Comparison of ENCODE assay signal across 1 cellular context in the genomic region with DNA sequence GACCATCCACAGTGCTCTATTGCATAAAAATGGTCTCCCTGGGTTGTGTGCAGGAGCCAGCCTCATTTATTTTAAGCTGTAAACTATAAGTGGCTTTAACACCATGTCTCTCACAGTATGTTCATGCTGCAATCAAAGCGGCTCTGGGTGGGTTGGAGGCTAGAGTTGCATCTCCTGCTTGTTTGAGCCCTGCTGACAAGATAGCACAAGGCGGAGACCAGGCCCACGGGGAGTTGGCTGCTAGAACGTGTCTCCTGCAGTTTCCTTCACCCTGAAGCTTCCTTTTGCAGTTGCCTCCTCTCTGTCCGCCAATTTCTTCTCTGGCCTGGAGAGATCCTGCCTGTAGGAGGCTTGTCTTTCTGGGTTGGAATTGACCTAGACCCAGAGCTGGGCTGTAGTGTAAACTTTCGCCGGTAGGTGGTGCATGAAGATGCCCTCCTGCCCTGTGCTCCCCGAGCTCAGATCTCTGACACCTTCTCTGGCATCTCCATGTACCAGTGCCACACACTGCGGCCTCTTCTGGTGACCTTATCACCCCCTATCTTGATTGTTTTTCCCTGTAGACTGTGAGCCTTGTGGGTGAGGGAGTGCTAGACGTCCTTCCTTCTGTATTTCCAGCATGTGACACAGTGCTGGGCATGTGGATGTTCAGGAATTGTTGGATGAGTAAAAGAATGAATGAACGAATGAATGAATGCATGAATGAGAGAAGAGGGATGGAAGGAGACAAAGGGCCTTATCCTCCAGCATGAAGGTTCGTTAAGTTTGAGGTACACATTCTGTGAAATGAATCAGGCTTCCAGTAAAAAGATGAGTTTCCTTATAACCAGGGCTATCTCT.
A peak's percentile ranks its signal among the peaks of the same experiment; 100 is the strongest.
TF ChIP-seq lines count a peak whose summit lies in the region.

No MANE protein-coding gene starts in this region.

TF ChIP-seq in HepG2, 621 proteins besides CTCF, POLR2A, EP300 and RAD21 (continued from another document and continues in another):
- no peak for TF ChIP-seq SP140L (CRISPR knock-in tag; IDR thresholded peaks at IDR 0.05; ENCODE audit: borderline replicate concordance)
- TF ChIP-seq, protein P1, sequence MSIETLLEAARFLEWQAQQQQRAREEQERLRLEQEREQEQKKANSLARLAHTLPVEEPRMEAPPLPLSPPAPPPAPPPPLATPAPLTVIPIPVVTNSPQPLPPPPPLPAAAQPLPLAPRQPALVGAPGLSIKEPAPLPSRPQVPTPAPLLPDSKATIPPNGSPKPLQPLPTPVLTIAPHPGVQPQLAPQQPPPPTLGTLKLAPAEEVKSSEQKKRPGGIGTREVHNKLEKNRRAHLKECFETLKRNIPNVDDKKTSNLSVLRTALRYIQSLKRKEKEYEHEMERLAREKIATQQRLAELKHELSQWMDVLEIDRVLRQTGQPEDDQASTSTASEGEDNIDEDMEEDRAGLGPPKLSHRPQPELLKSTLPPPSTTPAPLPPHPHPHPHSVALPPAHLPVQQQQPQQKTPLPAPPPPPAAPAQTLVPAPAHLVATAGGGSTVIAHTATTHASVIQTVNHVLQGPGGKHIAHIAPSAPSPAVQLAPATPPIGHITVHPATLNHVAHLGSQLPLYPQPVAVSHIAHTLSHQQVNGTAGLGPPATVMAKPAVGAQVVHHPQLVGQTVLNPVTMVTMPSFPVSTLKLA (IDR thresholded peaks at IDR 0.05): 0 out of 2 replicates have a peak, but pooled peaks have one; percentile 6
- 0 out of 2 replicates have a peak, but pooled peaks have one; percentile 42 for TF ChIP-seq ERF (CRISPR knock-in tag; IDR thresholded peaks at IDR 0.05)
- no peak for TF ChIP-seq BHLHE40 (IDR thresholded peaks at IDR 0.05; ENCODE audit: low read length)
- no peak for TF ChIP-seq ZNF224 (CRISPR knock-in tag; IDR thresholded peaks at IDR 0.05)
- no peak for TF ChIP-seq FOXK2 (IDR thresholded peaks at IDR 0.05)
- TF ChIP-seq THRA (CRISPR knock-in tag; IDR thresholded peaks at IDR 0.05; ENCODE audit: borderline replicate concordance): no peak
- TF ChIP-seq, protein P2, sequence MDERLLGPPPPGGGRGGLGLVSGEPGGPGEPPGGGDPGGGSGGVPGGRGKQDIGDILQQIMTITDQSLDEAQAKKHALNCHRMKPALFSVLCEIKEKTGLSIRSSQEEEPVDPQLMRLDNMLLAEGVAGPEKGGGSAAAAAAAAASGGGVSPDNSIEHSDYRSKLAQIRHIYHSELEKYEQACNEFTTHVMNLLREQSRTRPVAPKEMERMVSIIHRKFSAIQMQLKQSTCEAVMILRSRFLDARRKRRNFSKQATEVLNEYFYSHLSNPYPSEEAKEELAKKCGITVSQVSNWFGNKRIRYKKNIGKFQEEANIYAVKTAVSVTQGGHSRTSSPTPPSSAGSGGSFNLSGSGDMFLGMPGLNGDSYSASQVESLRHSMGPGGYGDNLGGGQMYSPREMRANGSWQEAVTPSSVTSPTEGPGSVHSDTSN (CRISPR knock-in tag; IDR thresholded peaks at IDR 0.05): no peak
- peak; percentile 94 for TF ChIP-seq SMC3 (IDR thresholded peaks at IDR 0.05; ENCODE audit: low read length)
- TF ChIP-seq, protein P3, sequence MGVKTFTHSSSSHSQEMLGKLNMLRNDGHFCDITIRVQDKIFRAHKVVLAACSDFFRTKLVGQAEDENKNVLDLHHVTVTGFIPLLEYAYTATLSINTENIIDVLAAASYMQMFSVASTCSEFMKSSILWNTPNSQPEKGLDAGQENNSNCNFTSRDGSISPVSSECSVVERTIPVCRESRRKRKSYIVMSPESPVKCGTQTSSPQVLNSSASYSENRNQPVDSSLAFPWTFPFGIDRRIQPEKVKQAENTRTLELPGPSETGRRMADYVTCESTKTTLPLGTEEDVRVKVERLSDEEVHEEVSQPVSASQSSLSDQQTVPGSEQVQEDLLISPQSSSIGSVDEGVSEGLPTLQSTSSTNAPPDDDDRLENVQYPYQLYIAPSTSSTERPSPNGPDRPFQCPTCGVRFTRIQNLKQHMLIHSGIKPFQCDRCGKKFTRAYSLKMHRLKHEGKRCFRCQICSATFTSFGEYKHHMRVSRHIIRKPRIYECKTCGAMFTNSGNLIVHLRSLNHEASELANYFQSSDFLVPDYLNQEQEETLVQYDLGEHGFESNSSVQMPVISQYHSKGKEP (CRISPR knock-in tag; IDR thresholded peaks at IDR 0.05): no peak
- no peak for TF ChIP-seq ZNF891 (CRISPR knock-in tag; IDR thresholded peaks at IDR 0.05)
- TF ChIP-seq MTF1 (CRISPR knock-in tag; IDR thresholded peaks at IDR 0.05): no peak
- 0 out of 2 replicates have a peak, but pooled peaks have one; percentile 14 for TF ChIP-seq TBX3 (IDR thresholded peaks at IDR 0.05; ENCODE audit: borderline replicate concordance)
- TF ChIP-seq SPEN (CRISPR knock-in tag; IDR thresholded peaks at IDR 0.05; ENCODE audit: low read depth): no peak
- TF ChIP-seq, protein P4, sequence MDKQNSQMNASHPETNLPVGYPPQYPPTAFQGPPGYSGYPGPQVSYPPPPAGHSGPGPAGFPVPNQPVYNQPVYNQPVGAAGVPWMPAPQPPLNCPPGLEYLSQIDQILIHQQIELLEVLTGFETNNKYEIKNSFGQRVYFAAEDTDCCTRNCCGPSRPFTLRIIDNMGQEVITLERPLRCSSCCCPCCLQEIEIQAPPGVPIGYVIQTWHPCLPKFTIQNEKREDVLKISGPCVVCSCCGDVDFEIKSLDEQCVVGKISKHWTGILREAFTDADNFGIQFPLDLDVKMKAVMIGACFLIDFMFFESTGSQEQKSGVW (CRISPR knock-in tag; IDR thresholded peaks at IDR 0.05; ENCODE audit: borderline replicate concordance): no peak
- TF ChIP-seq, protein P5, sequence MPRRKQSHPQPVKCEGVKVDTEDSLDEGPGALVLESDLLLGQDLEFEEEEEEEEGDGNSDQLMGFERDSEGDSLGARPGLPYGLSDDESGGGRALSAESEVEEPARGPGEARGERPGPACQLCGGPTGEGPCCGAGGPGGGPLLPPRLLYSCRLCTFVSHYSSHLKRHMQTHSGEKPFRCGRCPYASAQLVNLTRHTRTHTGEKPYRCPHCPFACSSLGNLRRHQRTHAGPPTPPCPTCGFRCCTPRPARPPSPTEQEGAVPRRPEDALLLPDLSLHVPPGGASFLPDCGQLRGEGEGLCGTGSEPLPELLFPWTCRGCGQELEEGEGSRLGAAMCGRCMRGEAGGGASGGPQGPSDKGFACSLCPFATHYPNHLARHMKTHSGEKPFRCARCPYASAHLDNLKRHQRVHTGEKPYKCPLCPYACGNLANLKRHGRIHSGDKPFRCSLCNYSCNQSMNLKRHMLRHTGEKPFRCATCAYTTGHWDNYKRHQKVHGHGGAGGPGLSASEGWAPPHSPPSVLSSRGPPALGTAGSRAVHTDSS (CRISPR knock-in tag; conservative IDR thresholded peaks at IDR 0.05): no peak
- no peak for TF ChIP-seq CCDC6 (CRISPR knock-in tag; IDR thresholded peaks at IDR 0.05)
- TF ChIP-seq ZNF615 (CRISPR knock-in tag; IDR thresholded peaks at IDR 0.05; ENCODE audit: borderline replicate concordance): no peak
- TF ChIP-seq ZBTB33 (CRISPR knock-in tag; IDR thresholded peaks at IDR 0.05): peak; percentile 68
- TF ChIP-seq ZNF691 (CRISPR knock-in tag; IDR thresholded peaks at IDR 0.05; ENCODE audit: borderline replicate concordance, low read depth): 0 out of 2 replicates have a peak, but pooled peaks have one; percentile 30
- TF ChIP-seq TOE1 (CRISPR knock-in tag; IDR thresholded peaks at IDR 0.05): no peak
- TF ChIP-seq ZNF503 (CRISPR knock-in tag; IDR thresholded peaks at IDR 0.05): no peak
- no peak for TF ChIP-seq SMAD1 (CRISPR knock-in tag; IDR thresholded peaks at IDR 0.05; ENCODE audit: borderline replicate concordance, low read depth)
- peak; percentile 83 for TF ChIP-seq XRCC5 (optimal IDR thresholded peaks at IDR 0.05; ENCODE audit: low read length)
- no peak for TF ChIP-seq STAT5B (CRISPR knock-in tag; IDR thresholded peaks at IDR 0.05)
- peak; percentile 77 for TF ChIP-seq STAG1 (CRISPR knock-in tag; IDR thresholded peaks at IDR 0.05)
- no peak for TF ChIP-seq KAT2B (IDR thresholded peaks at IDR 0.05; ENCODE audit: borderline replicate concordance, low read depth, low read length)
- TF ChIP-seq PCBP1 (IDR thresholded peaks at IDR 0.05; ENCODE audit: borderline replicate concordance, low read depth, low read length): no peak
- TF ChIP-seq ZNF512B (CRISPR knock-in tag; IDR thresholded peaks at IDR 0.05; ENCODE audit: borderline replicate concordance): no peak
- no peak for TF ChIP-seq HNRNPL (IDR thresholded peaks at IDR 0.05; ENCODE audit: low read depth, low read length)
- TF ChIP-seq ZKSCAN1 (IDR thresholded peaks at IDR 0.05; ENCODE audit: low read length): no peak
- TF ChIP-seq, protein P6, sequence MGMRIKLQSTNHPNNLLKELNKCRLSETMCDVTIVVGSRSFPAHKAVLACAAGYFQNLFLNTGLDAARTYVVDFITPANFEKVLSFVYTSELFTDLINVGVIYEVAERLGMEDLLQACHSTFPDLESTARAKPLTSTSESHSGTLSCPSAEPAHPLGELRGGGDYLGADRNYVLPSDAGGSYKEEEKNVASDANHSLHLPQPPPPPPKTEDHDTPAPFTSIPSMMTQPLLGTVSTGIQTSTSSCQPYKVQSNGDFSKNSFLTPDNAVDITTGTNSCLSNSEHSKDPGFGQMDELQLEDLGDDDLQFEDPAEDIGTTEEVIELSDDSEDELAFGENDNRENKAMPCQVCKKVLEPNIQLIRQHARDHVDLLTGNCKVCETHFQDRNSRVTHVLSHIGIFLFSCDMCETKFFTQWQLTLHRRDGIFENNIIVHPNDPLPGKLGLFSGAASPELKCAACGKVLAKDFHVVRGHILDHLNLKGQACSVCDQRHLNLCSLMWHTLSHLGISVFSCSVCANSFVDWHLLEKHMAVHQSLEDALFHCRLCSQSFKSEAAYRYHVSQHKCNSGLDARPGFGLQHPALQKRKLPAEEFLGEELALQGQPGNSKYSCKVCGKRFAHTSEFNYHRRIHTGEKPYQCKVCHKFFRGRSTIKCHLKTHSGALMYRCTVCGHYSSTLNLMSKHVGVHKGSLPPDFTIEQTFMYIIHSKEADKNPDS (CRISPR knock-in tag; IDR thresholded peaks at IDR 0.05): no peak
- TF ChIP-seq SRSF1 (optimal IDR thresholded peaks at IDR 0.05; ENCODE audit: low read depth, low read length): no peak
